9 cellular contexts compared by ENCODE assay signal in genomic region chr6:16684896-16685554, GRCh38.
DNase-seq lines count a peak whose midpoint lies in the region; ATAC-seq, FAIRE-seq and TF ChIP-seq lines count a peak whose summit lies in the region.
"Had no signal": no experiment of that assay in that cellular context is flagged by ENCODE, and none has a peak within 500 bp of the region (broad histone marks: within the 10 kb centered on the region; RNA-seq: fewer than 3 reads in every experiment).

No MANE protein-coding gene starts in this region.

- ATAC-seq in GM19463 (IDR thresholded peaks at IDR 0.05; ENCODE audit: unreplicated experiment) (peak; percentile 67), GM19397 (IDR thresholded peaks at IDR 0.05; ENCODE audit: unreplicated experiment) (no peak)

- no peak for TF ChIP-seq POLR2A in spleen (IDR thresholded peaks at IDR 0.05)

- WGBS in spleen, 5 donors, result 67 to 72% (median 71%) methylated on average over 7 of the region's 7 CpGs

- DNase-seq in NCI-H69 (lab: John Stamatoyannopoulos, UW) (peak; percentile 34), spleen (no peak), NCI-H1694 treated with DMSO at 0.1 percent for 48 hours (lab: John Stamatoyannopoulos, UW) (no peak), D721Med (ENCODE audit: insufficient read length, low spot score) (no peak), Kasumi-1 (lab: John Stamatoyannopoulos, UW) (no peak)
- peak; percentile 94 for DNase-seq in activated naive CD4-positive, alpha-beta T cell treated with anti-CD3 and anti-CD28 coated beads, Interleukin-2, amount 50 U/mL, for 16 hours

- H3K36me3 ChIP-seq in spleen, result peaks cover 0 to 4% (median 0%) of the 10 kb centered on the region in 6 donors

- no peak for FAIRE-seq in D721Med (lab: Jason Lieb, UNC)

- intact Hi-C loops in spleen (cut with DNase I; ENCODE audit: low total_unique reads), result no loop called here

- H3K27me3 ChIP-seq in spleen (replicated peaks in 1 of 7), result no peaks in the 10 kb centered on the region

- H3K4me1 ChIP-seq in spleen, result peaks cover 8 to 97% (median 62%) of the 10 kb centered on the region in 6 donors

- no peak overlapping the region for H3K4me3 ChIP-seq in spleen
- H3K4me3 ChIP-seq: SK-N-MC had no signal

- TF ChIP-seq CTCF in spleen (IDR thresholded peaks at IDR 0.05 in 8 of 11, conservative IDR thresholded peaks at IDR 0.05 in 3 of 11), result no peak
- TF ChIP-seq CTCF in D721Med (IDR thresholded peaks at IDR 0.05; ENCODE audit: insufficient read depth, missing control alignments), result no peak

- peak overlapping the region in 5 of 8 donors; percentile 30 to 82 (median 58) for H3K27ac ChIP-seq in spleen
- H3K27ac ChIP-seq: SK-N-MC had no signal

- no peaks in the 10 kb centered on the region for H3K9me3 ChIP-seq in spleen

Comparison
In these comparisons a context has a peak if more than half of its experiments do, and no peak if none do; other contexts are left out.
1. DNase-seq: peak in NCI-H69 (single experiment) and activated naive CD4-positive, alpha-beta T cell treated with anti-CD3 and anti-CD28 coated beads, Interleukin-2, amount 50 U/mL, for 16 hours (single experiment); none in spleen (single experiment), NCI-H1694 treated with DMSO at 0.1 percent for 48 hours (single experiment), D721Med (single experiment) and Kasumi-1 (0 of 2).